27 cellular contexts compared by ENCODE assay signal in genomic region chr7:364536-364935, GRCh38.
DNase-seq lines count a peak whose midpoint lies in the region; ATAC-seq and TF ChIP-seq lines count a peak whose summit lies in the region.
"Had no signal": no experiment of that assay in that cellular context is flagged by ENCODE, and none has a peak within 500 bp of the region (broad histone marks: within the 10 kb centered on the region; RNA-seq: fewer than 3 reads in every experiment).

No MANE protein-coding gene starts in this region.

- H3K4me1 ChIP-seq in heart right ventricle, result peaks cover 0 to 34% (median 5%) of the 10 kb centered on the region in 9 donors
- H3K4me1 ChIP-seq in right cardiac atrium (ENCODE audit: control insufficient read depth, insufficient read depth, low read length), result no peaks in the 10 kb centered on the region
- H3K4me1 ChIP-seq in upper lobe of right lung, result peaks cover 11% of the 10 kb centered on the region

- WGBS in heart right ventricle, 2 donors, result 91 to 92% methylated on average over 11 of the region's 11 CpGs
- 93% methylated on average over 11 of the region's 11 CpGs for WGBS in right cardiac atrium

- DNase-seq in Right ventricle myocardium superior, result peak; percentile 6
- no peak for DNase-seq in heart right ventricle
- DNase-seq in T-helper 17 cell, result no peak
- peak in 2 of 3 donors; percentile 0 to 12 for DNase-seq in right cardiac atrium
- peak; percentile 31 for DNase-seq in upper lobe of right lung
- no peak for DNase-seq in HuH-7 (ENCODE audit: low spot score)
- DNase-seq in stimulated activated CD4-positive, alpha-beta T cell treated with anti-CD3 and anti-CD28 coated beads, Interleukin-4, amount 100 ng/mL, for 24 hours, result no peak
- DNase-seq in NCI-H345 treated with DMSO at 0.1 percent for 48 hours (lab: John Stamatoyannopoulos, UW; ENCODE audit: unreplicated experiment), result no peak
- DNase-seq: activated CD8-positive, alpha-beta memory T cell treated with anti-CD3 and anti-CD28 coated beads for 24 hours; activated gamma-delta T cell treated with Interleukin-2 at 50 U/mL for 16 hours; amniotic stem cell; brain microvascular endothelial cell; C1 segment of cervical spinal cord; EL; NCI-H1105; NCI-H2029 treated with DMSO at 0.1 percent for 48 hours; NCI-H226; NCI-H774; stimulated activated CD4-positive, alpha-beta T cell treated with anti-CD3 and anti-CD28 coated beads, Interleukin-12 subunit alpha, Interleukin-12 subunit beta, amount 100 ng/mL, for 4 hours; stimulated activated CD4-positive, alpha-beta T cell treated with anti-CD3 and anti-CD28 coated beads, Interleukin-4, amount 100 ng/mL, for 1 hour; substantia nigra; upper lobe of left lung had no signal

- no peaks in the 10 kb centered on the region for H3K36me3 Mint-ChIP-seq in T-helper 17 cell (ENCODE audit: low read depth)

- TF ChIP-seq CTCF in heart right ventricle (IDR thresholded peaks at IDR 0.05) (no peak), upper lobe of right lung (IDR thresholded peaks at IDR 0.05) (no peak)

- H3K4me3 ChIP-seq in heart right ventricle (no peak overlapping the region), right cardiac atrium (ENCODE audit: low read length) (no peak overlapping the region), upper lobe of right lung (no peak overlapping the region)
- H3K4me3 ChIP-seq: right lobe of liver, upper lobe of left lung had no signal

- peaks cover 51% of the 10 kb centered on the region for H3K4me1 Mint-ChIP-seq in T-helper 17 cell

- peak overlapping the region; percentile 90 for H3K27ac Mint-ChIP-seq in T-helper 17 cell
- H3K27ac Mint-ChIP-seq: stimulated activated effector memory CD8-positive, alpha-beta T cell treated with anti-CD3 and anti-CD28 coated beads, Interleukin-12 subunit alpha, Interleukin-12 subunit beta, amount 100 ng/mL, for 72 hours had no signal

- H3K36me3 ChIP-seq in heart right ventricle (no peaks in the 10 kb centered on the region), upper lobe of right lung (no peaks in the 10 kb centered on the region)
- H3K36me3 ChIP-seq: brain microvascular endothelial cell, right lobe of liver, upper lobe of left lung had no signal

- H3K9me3 ChIP-seq in heart right ventricle, result no peaks in the 10 kb centered on the region
- H3K9me3 ChIP-seq in T-helper 17 cell (ENCODE audit: control insufficient read depth, low read length, poor library complexity, severe bottlenecking), result no peaks in the 10 kb centered on the region
- no peaks in the 10 kb centered on the region for H3K9me3 ChIP-seq in right cardiac atrium (ENCODE audit: control insufficient read depth, low read length)
- no peaks in the 10 kb centered on the region for H3K9me3 ChIP-seq in upper lobe of right lung
- H3K9me3 ChIP-seq: right lobe of liver, upper lobe of left lung had no signal

- intact Hi-C loops in Right ventricle myocardium superior (cut with DNase I) (no loop called here), heart right ventricle (cut with DNase I) (no loop called here), right cardiac atrium (cut with DNase I) (no loop called here), upper lobe of right lung (cut with DNase I) (no loop called here)

- H3K27ac ChIP-seq in heart right ventricle (no peak overlapping the region), right cardiac atrium (ENCODE audit: low read length) (no peak overlapping the region), upper lobe of right lung (no peak overlapping the region)
- H3K27ac ChIP-seq: brain microvascular endothelial cell, epithelial cell of prostate, right lobe of liver, upper lobe of left lung had no signal

- peak overlapping the region; percentile 12 for H3K4me3 Mint-ChIP-seq in T-helper 17 cell
- H3K4me3 Mint-ChIP-seq: neural crest cell; stimulated activated effector memory CD8-positive, alpha-beta T cell treated with anti-CD3 and anti-CD28 coated beads, Interleukin-12 subunit alpha, Interleukin-12 subunit beta, amount 100 ng/mL, for 72 hours had no signal

- H3K27me3 Mint-ChIP-seq in T-helper 17 cell, result no peaks in the 10 kb centered on the region

- no peak for ATAC-seq in Right ventricle myocardium superior (ENCODE audit: poor library complexity)
- ATAC-seq in heart right ventricle, result no peak
- no peak for ATAC-seq in T-helper 17 cell
- no peak for ATAC-seq in right cardiac atrium
- no peak for ATAC-seq in upper lobe of right lung
- ATAC-seq: activated CD4-positive, CD25-positive, alpha-beta regulatory T cell treated with anti-CD3 and anti-CD28 coated beads, Interleukin-2, amount 50 U/mL, for 24 hours; right lobe of liver; stimulated activated effector memory CD8-positive, alpha-beta T cell treated with anti-CD3 and anti-CD28 coated beads, Interleukin-12 subunit alpha, Interleukin-12 subunit beta, amount 100 ng/mL, for 72 hours had no signal

- H3K27me3 ChIP-seq in heart right ventricle (peaks cover 0 to 50% (median 32%) of the 10 kb centered on the region in 7 donors), right cardiac atrium (ENCODE audit: control insufficient read depth, insufficient read depth) (no peaks in the 10 kb centered on the region), upper lobe of right lung (peaks cover 9% of the 10 kb centered on the region)
- H3K27me3 ChIP-seq: brain microvascular endothelial cell, right lobe of liver had no signal

Comparison
In these comparisons a context has a peak if more than half of its experiments do, and no peak if none do; other contexts are left out.
1. DNase-seq: peak in Right ventricle myocardium superior (single experiment), right cardiac atrium (2 of 3) and upper lobe of right lung (single experiment); none in heart right ventricle (0 of 2), T-helper 17 cell (0 of 3), HuH-7 (single experiment), stimulated activated CD4-positive, alpha-beta T cell treated with anti-CD3 and anti-CD28 coated beads, Interleukin-4, amount 100 ng/mL, for 24 hours (single experiment) and NCI-H345 treated with DMSO at 0.1 percent for 48 hours (single experiment).